In the genomic region with DNA sequence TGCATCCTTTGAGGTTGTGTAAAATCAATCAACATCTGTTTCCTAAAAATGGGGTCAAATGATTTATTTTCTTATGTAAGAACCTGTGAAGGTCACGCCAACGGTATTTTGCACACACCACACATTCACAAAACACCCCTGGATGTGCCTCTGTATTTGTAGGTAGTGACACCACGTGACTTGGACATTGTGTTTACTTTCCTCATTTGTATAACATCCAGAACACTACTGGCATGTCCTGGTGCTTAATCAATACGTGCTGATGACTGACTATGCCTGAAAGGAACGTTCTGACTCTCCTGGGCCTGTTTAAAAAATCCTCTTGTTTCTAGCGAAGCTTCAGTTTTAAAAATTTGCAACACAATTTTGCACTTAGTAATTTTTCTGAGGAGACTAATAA, we compare ENCODE assay signal across 1 cellular context.
TF ChIP-seq lines count a peak whose summit lies in the region.

No MANE protein-coding gene starts in this region.

TF ChIP-seq in HepG2, 621 proteins besides CTCF, POLR2A, EP300 and RAD21 (continued from another document):
- TF ChIP-seq, protein P1, sequence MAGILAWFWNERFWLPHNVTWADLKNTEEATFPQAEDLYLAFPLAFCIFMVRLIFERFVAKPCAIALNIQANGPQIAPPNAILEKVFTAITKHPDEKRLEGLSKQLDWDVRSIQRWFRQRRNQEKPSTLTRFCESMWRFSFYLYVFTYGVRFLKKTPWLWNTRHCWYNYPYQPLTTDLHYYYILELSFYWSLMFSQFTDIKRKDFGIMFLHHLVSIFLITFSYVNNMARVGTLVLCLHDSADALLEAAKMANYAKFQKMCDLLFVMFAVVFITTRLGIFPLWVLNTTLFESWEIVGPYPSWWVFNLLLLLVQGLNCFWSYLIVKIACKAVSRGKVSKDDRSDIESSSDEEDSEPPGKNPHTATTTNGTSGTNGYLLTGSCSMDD (CRISPR knock-in tag; IDR thresholded peaks at IDR 0.05): no peak
- TF ChIP-seq CBX5 (CRISPR knock-in tag; IDR thresholded peaks at IDR 0.05; ENCODE audit: borderline replicate concordance): no peak
- TF ChIP-seq NCOA2 (CRISPR knock-in tag; IDR thresholded peaks at IDR 0.05): no peak
- TF ChIP-seq, protein P2, sequence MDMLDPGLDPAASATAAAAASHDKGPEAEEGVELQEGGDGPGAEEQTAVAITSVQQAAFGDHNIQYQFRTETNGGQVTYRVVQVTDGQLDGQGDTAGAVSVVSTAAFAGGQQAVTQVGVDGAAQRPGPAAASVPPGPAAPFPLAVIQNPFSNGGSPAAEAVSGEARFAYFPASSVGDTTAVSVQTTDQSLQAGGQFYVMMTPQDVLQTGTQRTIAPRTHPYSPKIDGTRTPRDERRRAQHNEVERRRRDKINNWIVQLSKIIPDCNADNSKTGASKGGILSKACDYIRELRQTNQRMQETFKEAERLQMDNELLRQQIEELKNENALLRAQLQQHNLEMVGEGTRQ (IDR thresholded peaks at IDR 0.05; ENCODE audit: low read depth, low read length): peak; percentile 71
- TF ChIP-seq, protein P2 (CRISPR knock-in tag; IDR thresholded peaks at IDR 0.05; ENCODE audit: borderline replicate concordance): peak; percentile 56; the same call in 1 of the 2 replicates
- TF ChIP-seq HNRNPL (IDR thresholded peaks at IDR 0.05; ENCODE audit: low read depth, low read length): no peak
- TF ChIP-seq ZNF639 (CRISPR knock-in tag; conservative IDR thresholded peaks at IDR 0.05): no peak
- TF ChIP-seq ZXDC (CRISPR knock-in tag; IDR thresholded peaks at IDR 0.05): no peak
- no peak for TF ChIP-seq ZNF101 (CRISPR knock-in tag; IDR thresholded peaks at IDR 0.05; ENCODE audit: borderline replicate concordance, low read depth)
- TF ChIP-seq JUNB (CRISPR knock-in tag; IDR thresholded peaks at IDR 0.05; ENCODE audit: borderline replicate concordance): no peak
- TF ChIP-seq GFI1 (CRISPR knock-in tag; IDR thresholded peaks at IDR 0.05; ENCODE audit: borderline replicate concordance): no peak
- TF ChIP-seq, protein P3, sequence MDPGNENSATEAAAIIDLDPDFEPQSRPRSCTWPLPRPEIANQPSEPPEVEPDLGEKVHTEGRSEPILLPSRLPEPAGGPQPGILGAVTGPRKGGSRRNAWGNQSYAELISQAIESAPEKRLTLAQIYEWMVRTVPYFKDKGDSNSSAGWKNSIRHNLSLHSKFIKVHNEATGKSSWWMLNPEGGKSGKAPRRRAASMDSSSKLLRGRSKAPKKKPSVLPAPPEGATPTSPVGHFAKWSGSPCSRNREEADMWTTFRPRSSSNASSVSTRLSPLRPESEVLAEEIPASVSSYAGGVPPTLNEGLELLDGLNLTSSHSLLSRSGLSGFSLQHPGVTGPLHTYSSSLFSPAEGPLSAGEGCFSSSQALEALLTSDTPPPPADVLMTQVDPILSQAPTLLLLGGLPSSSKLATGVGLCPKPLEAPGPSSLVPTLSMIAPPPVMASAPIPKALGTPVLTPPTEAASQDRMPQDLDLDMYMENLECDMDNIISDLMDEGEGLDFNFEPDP (CRISPR knock-in tag; conservative IDR thresholded peaks at IDR 0.05): no peak
- no peak for TF ChIP-seq KLF9 (CRISPR knock-in tag; IDR thresholded peaks at IDR 0.05; ENCODE audit: low read depth)
- TF ChIP-seq CEBPZ (IDR thresholded peaks at IDR 0.05; ENCODE audit: low read length): no peak
- TF ChIP-seq FOXA3 (CRISPR knock-in tag; IDR thresholded peaks at IDR 0.05): peak; percentile 68; the same call in 1 of the 2 replicates
- no peak for TF ChIP-seq CHCHD3 (CRISPR knock-in tag; IDR thresholded peaks at IDR 0.05)
- TF ChIP-seq GABPB1 (CRISPR knock-in tag; IDR thresholded peaks at IDR 0.05): no peak
- TF ChIP-seq MTA3 (CRISPR knock-in tag; IDR thresholded peaks at IDR 0.05): no peak
- no peak for TF ChIP-seq NFIB (CRISPR knock-in tag; IDR thresholded peaks at IDR 0.05; ENCODE audit: borderline replicate concordance)
- TF ChIP-seq, protein P4, sequence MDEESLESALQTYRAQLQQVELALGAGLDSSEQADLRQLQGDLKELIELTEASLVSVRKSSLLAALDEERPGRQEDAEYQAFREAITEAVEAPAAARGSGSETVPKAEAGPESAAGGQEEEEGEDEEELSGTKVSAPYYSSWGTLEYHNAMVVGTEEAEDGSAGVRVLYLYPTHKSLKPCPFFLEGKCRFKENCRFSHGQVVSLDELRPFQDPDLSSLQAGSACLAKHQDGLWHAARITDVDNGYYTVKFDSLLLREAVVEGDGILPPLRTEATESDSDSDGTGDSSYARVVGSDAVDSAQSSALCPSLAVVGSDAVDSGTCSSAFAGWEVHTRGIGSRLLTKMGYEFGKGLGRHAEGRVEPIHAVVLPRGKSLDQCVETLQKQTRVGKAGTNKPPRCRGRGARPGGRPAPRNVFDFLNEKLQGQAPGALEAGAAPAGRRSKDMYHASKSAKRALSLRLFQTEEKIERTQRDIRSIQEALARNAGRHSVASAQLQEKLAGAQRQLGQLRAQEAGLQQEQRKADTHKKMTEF (CRISPR knock-in tag; IDR thresholded peaks at IDR 0.05): no peak
- TF ChIP-seq ZNF557 (CRISPR knock-in tag; IDR thresholded peaks at IDR 0.05): no peak
- TF ChIP-seq MED13 (CRISPR knock-in tag; IDR thresholded peaks at IDR 0.05): no peak
